1 cellular context compared by ENCODE assay signal in genomic region chr2:105895995-105896764, GRCh38.
TF ChIP-seq lines count a peak whose summit lies in the region.

No MANE protein-coding gene starts in this region.

TF ChIP-seq in HCT116, 20 proteins besides CTCF, POLR2A, EP300 and RAD21:
- no peak for TF ChIP-seq SP1 (IDR thresholded peaks at IDR 0.05; ENCODE audit: low read depth)
